8 cellular contexts compared by ENCODE assay signal in genomic region chr9:75089369-75089766, GRCh38. TPM values are rescaled to one million over a fixed set of nuclear protein-coding genes. Genes with fewer than 3 reads are reported as not detected.
A peak's percentile ranks its signal among the peaks of the same experiment; 100 is the strongest.
DNase-seq lines count a peak whose midpoint lies in the region; ATAC-seq and TF ChIP-seq lines count a peak whose summit lies in the region.

No MANE protein-coding gene starts in this region.

- peaks cover 36% of the 10 kb centered on the region for H3K36me3 Mint-ChIP-seq in T-helper 2 cell treated with Interferon-gamma antibody and Interleukin-4, amounts not matched to agents 5 μg/mL and 100 μg/mL, for 36 hours (ENCODE audit: low read depth)

- no peaks in the 10 kb centered on the region for H3K9me3 Mint-ChIP-seq in T-helper 2 cell treated with Interferon-gamma antibody and Interleukin-4, amounts not matched to agents 5 μg/mL and 100 μg/mL, for 36 hours

- peak; percentile 0 for ATAC-seq in GM18502 (IDR thresholded peaks at IDR 0.05; ENCODE audit: poor library complexity, unreplicated experiment)
- no peak for ATAC-seq in HG03095 (IDR thresholded peaks at IDR 0.05; ENCODE audit: unreplicated experiment)

- H3K27ac Mint-ChIP-seq in T-helper 2 cell treated with Interferon-gamma antibody and Interleukin-4, amounts not matched to agents 5 μg/mL and 100 μg/mL, for 36 hours: peak overlapping the region; percentile 95

- DNase-seq in T-helper 2 cell treated with Interferon-gamma antibody and Interleukin-4, amounts not matched to agents 5 μg/mL and 100 μg/mL, for 36 hours (ENCODE audit: low spot score): no peak
- no peak for DNase-seq in fibroblast of villous mesenchyme (ENCODE audit: low read depth)
- DNase-seq in skeletal muscle cell (ENCODE audit: low read depth): no peak
- no peak for DNase-seq in NCI-H2081 treated with DMSO at 0.1 percent for 48 hours (lab: John Stamatoyannopoulos, UW)
- DNase-seq in NCI-H128 (lab: John Stamatoyannopoulos, UW; ENCODE audit: unreplicated experiment): no peak
- no peak for DNase-seq in cortex of kidney (lab: John Stamatoyannopoulos, UW)

- no peak for TF ChIP-seq CTCF in fibroblast of villous mesenchyme (IDR thresholded peaks at IDR 0.05; ENCODE audit: insufficient read depth, low read depth, low read length)

- peaks cover 54% of the 10 kb centered on the region for H3K4me1 Mint-ChIP-seq in T-helper 2 cell treated with Interferon-gamma antibody and Interleukin-4, amounts not matched to agents 5 μg/mL and 100 μg/mL, for 36 hours (ENCODE audit: low read depth)

- no peaks in the 10 kb centered on the region for H3K27me3 Mint-ChIP-seq in T-helper 2 cell treated with Interferon-gamma antibody and Interleukin-4, amounts not matched to agents 5 μg/mL and 100 μg/mL, for 36 hours (ENCODE audit: low read depth)

- H3K4me3 ChIP-seq in fibroblast of villous mesenchyme (ENCODE audit: low read depth, low read length): peak overlapping the region; percentile 87
- peak overlapping the region; percentile 94 for H3K4me3 ChIP-seq in skeletal muscle cell (ENCODE audit: low read depth, low read length)

- peak overlapping the region; percentile 99 for H3K4me3 Mint-ChIP-seq in T-helper 2 cell treated with Interferon-gamma antibody and Interleukin-4, amounts not matched to agents 5 μg/mL and 100 μg/mL, for 36 hours

RNA-seq across cellular contexts. Expression of gene OSTF1, which starts 1.1 kb away (rescaled TPM):
- total RNA-seq in fibroblast of villous mesenchyme: 30.6 and 31.1 TPM in 2 replicates

RNA-seq across cellular contexts. Expression of gene NMRK1, which starts 1.4 kb away (rescaled TPM):
- total RNA-seq in fibroblast of villous mesenchyme: 8.6 and 11.9 TPM in 2 replicates
